Comparison of ENCODE assay signal across 24 cellular contexts in genomic region chr22:20414450-20414849, GRCh38.
"Had no signal": no experiment of that assay in that cellular context is flagged by ENCODE, and none has a peak within 500 bp of the region (broad histone marks: within the 10 kb centered on the region; RNA-seq: fewer than 3 reads in every experiment).

No MANE protein-coding gene starts in this region.

- DNase-seq: colonic mucosa; cortex of kidney; effector CD8-positive, alpha-beta T cell; effector memory CD8-positive, alpha-beta T cell; endodermal cell; erythroblast; esophagus squamous epithelium; foreskin fibroblast; foreskin melanocyte; gastrocnemius medialis; glutamatergic neuron; heart right ventricle; hippocampal formation; left cardiac atrium; left ventricle myocardium superior; mesenchymal stem cell; mucosa of descending colon had no signal

- H3K27me3 ChIP-seq: colonic mucosa, esophagus squamous epithelium, gastrocnemius medialis, heart right ventricle, left lung had no signal

- FAIRE-seq: endometrium, islet of Langerhans, keratinocyte had no signal

- H3K27ac ChIP-seq: colonic mucosa, epithelial cell of prostate, esophagus squamous epithelium, gastrocnemius medialis, heart right ventricle, left lung, lower lobe of right lung had no signal

- ATAC-seq: effector memory CD8-positive, alpha-beta T cell; esophagus mucosa; gastrocnemius medialis; heart right ventricle; left cardiac atrium; left lung; left ventricle myocardium superior; lower lobe of right lung; mucosa of descending colon had no signal

- H3K9me3 ChIP-seq: colonic mucosa, esophagus squamous epithelium, gastrocnemius medialis, heart right ventricle, left lung, lower lobe of right lung, mucosa of descending colon had no signal

- H3K4me3 ChIP-seq: colonic mucosa, esophagus squamous epithelium, gastrocnemius medialis, heart right ventricle, left lung, lower lobe of right lung, mucosa of descending colon had no signal

- H3K36me3 ChIP-seq: colonic mucosa, esophagus squamous epithelium, gastrocnemius medialis, heart right ventricle, left lung, lower lobe of right lung had no signal
